In genomic region chr21:29245104-29245643, GRCh38 we compare ENCODE assay signal across 9 cellular contexts. TPM values are rescaled to one million over a fixed set of nuclear protein-coding genes. Genes with fewer than 3 reads are reported as not detected.
A peak's percentile ranks its signal among the peaks of the same experiment; 100 is the strongest.
DNase-seq lines count a peak whose midpoint lies in the region; ATAC-seq and FAIRE-seq lines count a peak whose summit lies in the region.
"Had no signal": no experiment of that assay in that cellular context is flagged by ENCODE, and none has a peak within 500 bp of the region (broad histone marks: within the 10 kb centered on the region; RNA-seq: fewer than 3 reads in every experiment).

No MANE protein-coding gene starts in this region.

- H3K27me3 Mint-ChIP-seq in activated naive CD8-positive, alpha-beta T cell treated with anti-CD3 and anti-CD28 coated beads for 36 hours = no peaks in the 10 kb centered on the region

- peaks cover 4% of the 10 kb centered on the region for H3K9me3 Mint-ChIP-seq in activated naive CD8-positive, alpha-beta T cell treated with anti-CD3 and anti-CD28 coated beads for 36 hours

- peak overlapping the region; percentile 13 for H3K27ac Mint-ChIP-seq in activated naive CD8-positive, alpha-beta T cell treated with anti-CD3 and anti-CD28 coated beads for 36 hours

- no peaks in the 10 kb centered on the region for H3K36me3 Mint-ChIP-seq in activated naive CD8-positive, alpha-beta T cell treated with anti-CD3 and anti-CD28 coated beads for 36 hours

- ATAC-seq in HG02884 (IDR thresholded peaks at IDR 0.05; ENCODE audit: unreplicated experiment) = peak; percentile 93

- H3K4me1 Mint-ChIP-seq in activated naive CD8-positive, alpha-beta T cell treated with anti-CD3 and anti-CD28 coated beads for 36 hours = peaks cover 9% of the 10 kb centered on the region

- peak; percentile 49 for DNase-seq in stimulated activated CD4-positive, alpha-beta T cell treated with anti-CD3 and anti-CD28 coated beads, Interleukin-15, amount 100 ng/mL, for 24 hours
- DNase-seq in stimulated activated CD4-positive, alpha-beta T cell treated with anti-CD3 and anti-CD28 coated beads, Interleukin-4, amount 100 ng/mL, for 4 hours = no peak
- DNase-seq in activated naive CD8-positive, alpha-beta T cell treated with anti-CD3 and anti-CD28 coated beads for 36 hours = no peak
- no peak for DNase-seq in urothelium cell line (ENCODE audit: low spot score)
- DNase-seq in NCI-H187 (lab: John Stamatoyannopoulos, UW) = no peak
- no peak for DNase-seq in DMS 273 (lab: John Stamatoyannopoulos, UW; ENCODE audit: unreplicated experiment)
- no peak for DNase-seq in mesenteric fat pad (ENCODE audit: low spot score)

- no peak overlapping the region for H3K4me3 Mint-ChIP-seq in activated naive CD8-positive, alpha-beta T cell treated with anti-CD3 and anti-CD28 coated beads for 36 hours

- peak; percentile 94 for FAIRE-seq in urothelium cell line (lab: Jason Lieb, UNC)
- FAIRE-seq: islet of Langerhans had no signal

RNA-seq across cellular contexts. Expression of gene BACH1, which starts 53.5 kb away (rescaled TPM):
- total RNA-seq in activated naive CD8-positive, alpha-beta T cell treated with anti-CD3 and anti-CD28 coated beads for 36 hours = 10 to 100 TPM; 21.8 to 23.2 TPM
- total RNA-seq in mesenteric fat pad = 69.8 TPM
